17 cellular contexts compared by ENCODE assay signal in the genomic region with DNA sequence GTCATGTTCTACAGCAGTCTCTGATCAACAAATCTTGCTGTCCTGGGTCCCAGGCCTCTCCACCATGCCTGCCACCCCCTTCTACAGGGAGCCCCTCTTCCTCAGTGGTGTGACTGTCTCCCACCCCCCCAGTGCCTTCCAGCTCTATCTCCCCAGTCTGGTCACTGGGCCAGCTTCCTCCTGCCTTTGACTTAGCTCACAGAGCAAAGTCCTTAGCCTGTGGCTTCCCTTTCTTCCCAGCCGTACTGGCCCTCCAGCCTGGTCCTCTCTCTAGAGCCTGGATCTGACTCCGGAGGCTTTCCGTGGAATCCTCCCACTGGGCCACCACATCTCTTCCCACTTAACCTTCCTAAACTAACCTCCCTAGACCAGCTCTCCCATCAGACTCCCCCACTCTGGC. TPM values are rescaled to one million over a fixed set of nuclear protein-coding genes. Genes with fewer than 3 reads are reported as not detected.
DNase-seq lines count a peak whose midpoint lies in the region; ATAC-seq and TF ChIP-seq lines count a peak whose summit lies in the region.
"Had no signal": no experiment of that assay in that cellular context is flagged by ENCODE, and none has a peak within 500 bp of the region (broad histone marks: within the 10 kb centered on the region; RNA-seq: fewer than 3 reads in every experiment).

No MANE protein-coding gene starts in this region.

- H3K4me3 ChIP-seq in HEK293 (ENCODE audit: low read depth, low read length) = no peak overlapping the region
- H3K4me3 ChIP-seq in effector memory CD4-positive, alpha-beta T cell (ENCODE audit: insufficient read depth, low read depth, low read length, poor library complexity, severe bottlenecking) = no peak overlapping the region
- H3K4me3 ChIP-seq: GM23248 had no signal

- no peaks in the 10 kb centered on the region for H3K36me3 ChIP-seq in HEK293 (ENCODE audit: control insufficient read depth in 2 of 2, insufficient read depth in 1 of 2, low read length in 2 of 2)
- no peaks in the 10 kb centered on the region for H3K36me3 ChIP-seq in effector memory CD4-positive, alpha-beta T cell (ENCODE audit: control insufficient read depth, insufficient read depth, low read length)

- POLR2A ChIA-PET in HEK293 (lab: Yijun Ruan, JAX) = interaction anchor here (0.6 kb wide), 1 partner anchor 100 kb away, joined by 3 read pairs; no protein-coding TSS in a partner anchor

- no peak overlapping the region for H3K4me3 Mint-ChIP-seq in T-helper 2 cell treated with Interferon-gamma antibody and Interleukin-4, amounts not matched to agents 5 μg/mL and 100 μg/mL, for 36 hours
- H3K4me3 Mint-ChIP-seq in stimulated activated effector memory CD8-positive, alpha-beta T cell treated with anti-CD3 and anti-CD28 coated beads, Interleukin-12 subunit alpha, Interleukin-12 subunit beta, amount 100 ng/mL, for 72 hours = no peak overlapping the region
- no peak overlapping the region for H3K4me3 Mint-ChIP-seq in progenitor cell of endocrine pancreas (ENCODE audit: low read depth)

- peak overlapping the region; percentile 33 for H3K27ac Mint-ChIP-seq in T-helper 2 cell treated with Interferon-gamma antibody and Interleukin-4, amounts not matched to agents 5 μg/mL and 100 μg/mL, for 36 hours
- H3K27ac Mint-ChIP-seq in stimulated activated effector memory CD8-positive, alpha-beta T cell treated with anti-CD3 and anti-CD28 coated beads, Interleukin-12 subunit alpha, Interleukin-12 subunit beta, amount 100 ng/mL, for 72 hours = peak overlapping the region; percentile 9
- no peak overlapping the region for H3K27ac Mint-ChIP-seq in progenitor cell of endocrine pancreas

- TF ChIP-seq CTCF in HEK293 (tag by site-specific recombination; IDR thresholded peaks at IDR 0.05) = no peak
- no peak for TF ChIP-seq CTCF in progenitor cell of endocrine pancreas (IDR thresholded peaks at IDR 0.05; ENCODE audit: unreplicated experiment)

- peak; percentile 21 for ATAC-seq in left lobe of liver
- no peak for ATAC-seq in stimulated activated effector memory CD8-positive, alpha-beta T cell treated with anti-CD3 and anti-CD28 coated beads, Interleukin-12 subunit alpha, Interleukin-12 subunit beta, amount 100 ng/mL, for 72 hours
- no peak for ATAC-seq in HG03095 (IDR thresholded peaks at IDR 0.05; ENCODE audit: unreplicated experiment)

- peaks cover 22% of the 10 kb centered on the region for H3K4me1 Mint-ChIP-seq in T-helper 2 cell treated with Interferon-gamma antibody and Interleukin-4, amounts not matched to agents 5 μg/mL and 100 μg/mL, for 36 hours (ENCODE audit: low read depth)
- H3K4me1 Mint-ChIP-seq in stimulated activated effector memory CD8-positive, alpha-beta T cell treated with anti-CD3 and anti-CD28 coated beads, Interleukin-12 subunit alpha, Interleukin-12 subunit beta, amount 100 ng/mL, for 72 hours = peaks cover 16% of the 10 kb centered on the region
- H3K4me1 Mint-ChIP-seq in progenitor cell of endocrine pancreas (ENCODE audit: low read depth) = no peaks in the 10 kb centered on the region

- H3K27me3 ChIP-seq in effector memory CD4-positive, alpha-beta T cell (replicated peaks; ENCODE audit: control insufficient read depth, insufficient read depth, low read length, poor library complexity, severe bottlenecking) = no peaks in the 10 kb centered on the region

- H3K27ac ChIP-seq in HEK293 (ENCODE audit: extremely low read depth, low read depth, low read length) = no peak overlapping the region
- no peak overlapping the region for H3K27ac ChIP-seq in effector memory CD4-positive, alpha-beta T cell (ENCODE audit: insufficient read depth, low read length, poor library complexity, severe bottlenecking)
- H3K27ac ChIP-seq: GM23248 had no signal

- no peaks in the 10 kb centered on the region for H3K9me3 ChIP-seq in HEK293 (ENCODE audit: control insufficient read depth, insufficient read depth, low read depth, low read length)
- no peaks in the 10 kb centered on the region for H3K9me3 ChIP-seq in effector memory CD4-positive, alpha-beta T cell (ENCODE audit: control insufficient read depth, low read length)

- no peaks in the 10 kb centered on the region for H3K27me3 Mint-ChIP-seq in T-helper 2 cell treated with Interferon-gamma antibody and Interleukin-4, amounts not matched to agents 5 μg/mL and 100 μg/mL, for 36 hours (ENCODE audit: low read depth)
- no peaks in the 10 kb centered on the region for H3K27me3 Mint-ChIP-seq in progenitor cell of endocrine pancreas

- DNase-seq in T-helper 2 cell treated with Interferon-gamma antibody and Interleukin-4, amounts not matched to agents 5 μg/mL and 100 μg/mL, for 36 hours (ENCODE audit: low spot score) = no peak
- DNase-seq in T-helper 2 cell (no peak), left lobe of liver (ENCODE audit: low spot score) (no peak), progenitor cell of endocrine pancreas (ENCODE audit: low spot score, unreplicated experiment) (no peak)
- no peak for DNase-seq in stimulated activated effector memory CD8-positive, alpha-beta T cell treated with anti-CD3 and anti-CD28 coated beads, Interleukin-12 subunit alpha, Interleukin-12 subunit beta, amount 100 ng/mL, for 72 hours (ENCODE audit: low spot score in 2 of 2)
- DNase-seq in effector memory CD4-positive, alpha-beta T cell = no peak
- DNase-seq: 8988T, C1 segment of cervical spinal cord, DMS79 treated with DMSO at 0.1 percent for 48 hours, GM23248, KG1, NCI-H1105, NCI-H187, NCI-H82, Right ventricle myocardium superior had no signal

- H3K4me1 ChIP-seq in HEK293 (ENCODE audit: control insufficient read depth, insufficient read depth, low read length) = no peaks in the 10 kb centered on the region
- H3K4me1 ChIP-seq in effector memory CD4-positive, alpha-beta T cell (ENCODE audit: control insufficient read depth, insufficient read depth, low read length, poor library complexity, severe bottlenecking) = peaks cover 3% of the 10 kb centered on the region

- CTCF ChIA-PET in HEK293 (lab: Yijun Ruan, JAX) = interaction anchor here (1.6 kb wide), 1 partner anchor 8 kb away, joined by 6 read pairs; no protein-coding TSS in a partner anchor

- peaks cover 8% of the 10 kb centered on the region for H3K9me3 Mint-ChIP-seq in T-helper 2 cell treated with Interferon-gamma antibody and Interleukin-4, amounts not matched to agents 5 μg/mL and 100 μg/mL, for 36 hours
- peaks cover 3% of the 10 kb centered on the region for H3K9me3 Mint-ChIP-seq in stimulated activated effector memory CD8-positive, alpha-beta T cell treated with anti-CD3 and anti-CD28 coated beads, Interleukin-12 subunit alpha, Interleukin-12 subunit beta, amount 100 ng/mL, for 72 hours
- peaks cover 6% of the 10 kb centered on the region for H3K9me3 Mint-ChIP-seq in progenitor cell of endocrine pancreas (ENCODE audit: low read depth)

- peaks cover 6% of the 10 kb centered on the region for H3K36me3 Mint-ChIP-seq in T-helper 2 cell treated with Interferon-gamma antibody and Interleukin-4, amounts not matched to agents 5 μg/mL and 100 μg/mL, for 36 hours (ENCODE audit: low read depth)
- H3K36me3 Mint-ChIP-seq in stimulated activated effector memory CD8-positive, alpha-beta T cell treated with anti-CD3 and anti-CD28 coated beads, Interleukin-12 subunit alpha, Interleukin-12 subunit beta, amount 100 ng/mL, for 72 hours = peaks cover 5% of the 10 kb centered on the region
- peaks cover 1% of the 10 kb centered on the region for H3K36me3 Mint-ChIP-seq in progenitor cell of endocrine pancreas (ENCODE audit: insufficient read depth)

TF ChIP-seq in HEK293, 187 proteins besides CTCF, POLR2A, EP300 and RAD21:
- no peak for TF ChIP-seq ZNF792 (tag by site-specific recombination; IDR thresholded peaks at IDR 0.05)
- TF ChIP-seq, protein P1, sequence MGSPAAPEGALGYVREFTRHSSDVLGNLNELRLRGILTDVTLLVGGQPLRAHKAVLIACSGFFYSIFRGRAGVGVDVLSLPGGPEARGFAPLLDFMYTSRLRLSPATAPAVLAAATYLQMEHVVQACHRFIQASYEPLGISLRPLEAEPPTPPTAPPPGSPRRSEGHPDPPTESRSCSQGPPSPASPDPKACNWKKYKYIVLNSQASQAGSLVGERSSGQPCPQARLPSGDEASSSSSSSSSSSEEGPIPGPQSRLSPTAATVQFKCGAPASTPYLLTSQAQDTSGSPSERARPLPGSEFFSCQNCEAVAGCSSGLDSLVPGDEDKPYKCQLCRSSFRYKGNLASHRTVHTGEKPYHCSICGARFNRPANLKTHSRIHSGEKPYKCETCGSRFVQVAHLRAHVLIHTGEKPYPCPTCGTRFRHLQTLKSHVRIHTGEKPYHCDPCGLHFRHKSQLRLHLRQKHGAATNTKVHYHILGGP (tag by site-specific recombination; IDR thresholded peaks at IDR 0.05) = no peak
- no peak for TF ChIP-seq ZNF670 (tag by site-specific recombination; IDR thresholded peaks at IDR 0.05; ENCODE audit: low read depth)
- TF ChIP-seq EGR2 (tag by site-specific recombination; IDR thresholded peaks at IDR 0.05; ENCODE audit: low read depth) = peak; percentile 41; the same call in 1 of the 2 replicates
- TF ChIP-seq, protein P2, sequence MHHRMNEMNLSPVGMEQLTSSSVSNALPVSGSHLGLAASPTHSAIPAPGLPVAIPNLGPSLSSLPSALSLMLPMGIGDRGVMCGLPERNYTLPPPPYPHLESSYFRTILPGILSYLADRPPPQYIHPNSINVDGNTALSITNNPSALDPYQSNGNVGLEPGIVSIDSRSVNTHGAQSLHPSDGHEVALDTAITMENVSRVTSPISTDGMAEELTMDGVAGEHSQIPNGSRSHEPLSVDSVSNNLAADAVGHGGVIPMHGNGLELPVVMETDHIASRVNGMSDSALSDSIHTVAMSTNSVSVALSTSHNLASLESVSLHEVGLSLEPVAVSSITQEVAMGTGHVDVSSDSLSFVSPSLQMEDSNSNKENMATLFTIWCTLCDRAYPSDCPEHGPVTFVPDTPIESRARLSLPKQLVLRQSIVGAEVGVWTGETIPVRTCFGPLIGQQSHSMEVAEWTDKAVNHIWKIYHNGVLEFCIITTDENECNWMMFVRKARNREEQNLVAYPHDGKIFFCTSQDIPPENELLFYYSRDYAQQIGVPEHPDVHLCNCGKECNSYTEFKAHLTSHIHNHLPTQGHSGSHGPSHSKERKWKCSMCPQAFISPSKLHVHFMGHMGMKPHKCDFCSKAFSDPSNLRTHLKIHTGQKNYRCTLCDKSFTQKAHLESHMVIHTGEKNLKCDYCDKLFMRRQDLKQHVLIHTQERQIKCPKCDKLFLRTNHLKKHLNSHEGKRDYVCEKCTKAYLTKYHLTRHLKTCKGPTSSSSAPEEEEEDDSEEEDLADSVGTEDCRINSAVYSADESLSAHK (tag by site-specific recombination; IDR thresholded peaks at IDR 0.05) = no peak
- no peak for TF ChIP-seq ZNF660 (tag by site-specific recombination; IDR thresholded peaks at IDR 0.05)
- TF ChIP-seq ZNF707 (tag by site-specific recombination; IDR thresholded peaks at IDR 0.05) = no peak

RNA-seq across cellular contexts. Expression of a gene that starts 17.0 kb away (rescaled TPM):
- total RNA-seq in left lobe of liver (1.9 TPM), progenitor cell of endocrine pancreas (41.2 and 42.9 TPM in 2 replicates)

RNA-seq across cellular contexts. Expression of a gene that starts 49.2 kb away (rescaled TPM):
- 18.4 TPM for total RNA-seq in left lobe of liver
- total RNA-seq in progenitor cell of endocrine pancreas = 65.8 and 73.1 TPM in 2 replicates

Comparison
In these comparisons a context has a peak if more than half of its experiments do, and no peak if none do; other contexts are left out.
1. RNA of a gene that starts 17.0 kb away (total RNA-seq): 41.2 to 42.9 TPM in progenitor cell of endocrine pancreas; 1.9 TPM in left lobe of liver (single experiment); every median in the first group is over 10 times any median in the second.